Comparison of ENCODE assay signal across 1 cellular context in genomic region chr5:154201108-154201769, GRCh38.
TF ChIP-seq lines count a peak whose summit lies in the region.

No MANE protein-coding gene starts in this region.

TF ChIP-seq in IMR-90, 13 proteins besides CTCF, POLR2A, EP300 and RAD21:
- TF ChIP-seq, protein P1, sequence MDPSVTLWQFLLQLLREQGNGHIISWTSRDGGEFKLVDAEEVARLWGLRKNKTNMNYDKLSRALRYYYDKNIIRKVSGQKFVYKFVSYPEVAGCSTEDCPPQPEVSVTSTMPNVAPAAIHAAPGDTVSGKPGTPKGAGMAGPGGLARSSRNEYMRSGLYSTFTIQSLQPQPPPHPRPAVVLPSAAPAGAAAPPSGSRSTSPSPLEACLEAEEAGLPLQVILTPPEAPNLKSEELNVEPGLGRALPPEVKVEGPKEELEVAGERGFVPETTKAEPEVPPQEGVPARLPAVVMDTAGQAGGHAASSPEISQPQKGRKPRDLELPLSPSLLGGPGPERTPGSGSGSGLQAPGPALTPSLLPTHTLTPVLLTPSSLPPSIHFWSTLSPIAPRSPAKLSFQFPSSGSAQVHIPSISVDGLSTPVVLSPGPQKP (IDR thresholded peaks at IDR 0.05; ENCODE audit: borderline replicate concordance, low read depth, low read length), result no peak
